Comparison of ENCODE assay signal across 7 cellular contexts in the genomic region with DNA sequence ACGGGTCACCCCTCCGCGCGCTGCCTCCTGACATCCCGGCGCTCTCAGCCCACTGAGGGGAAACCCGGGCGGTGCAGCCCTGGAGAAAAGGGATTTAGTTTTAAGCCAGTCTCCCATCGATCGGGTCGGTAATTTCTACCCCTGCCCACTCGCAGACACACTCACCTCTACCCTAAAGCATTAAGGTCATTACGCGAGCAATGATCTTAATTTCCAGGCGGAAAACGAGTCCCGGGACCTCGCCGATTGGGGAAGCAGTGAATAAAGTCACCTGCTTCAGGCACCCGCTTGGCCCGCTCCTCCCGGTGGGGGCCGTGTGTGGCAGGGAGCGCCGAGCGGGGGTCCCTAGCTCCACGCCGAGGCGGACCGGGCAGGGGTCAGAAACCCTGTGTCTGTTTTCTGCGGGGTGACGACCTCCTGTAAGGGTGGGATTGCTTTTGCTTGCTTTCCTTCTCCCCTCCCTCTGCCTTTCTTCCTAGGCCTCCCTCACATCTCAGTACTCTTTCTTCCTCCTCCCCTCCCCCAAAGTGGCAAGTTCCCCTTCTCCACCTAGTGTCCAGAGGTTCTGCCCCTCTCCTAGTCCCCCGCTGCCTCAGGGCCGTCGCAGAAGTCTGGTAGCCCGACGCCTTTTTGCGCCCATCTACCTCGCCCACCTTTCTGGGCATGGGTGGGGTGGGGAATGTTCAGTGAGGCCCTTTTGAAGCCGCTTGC.
DNase-seq lines count a peak whose midpoint lies in the region; ATAC-seq and TF ChIP-seq lines count a peak whose summit lies in the region.

No MANE protein-coding gene starts in this region.

- intact Hi-C loops in left lung (cut with DNase I): loop anchor here (5.0 to 10.0 kb wide), 2 partner anchors 140 to 143 kb away; a partner anchor contains a TSS

- H3K36me3 ChIP-seq in MG63 (no peaks in the 10 kb centered on the region), left lung (no peaks in the 10 kb centered on the region), stomach smooth muscle (ENCODE audit: control insufficient read depth in 2 of 2, insufficient read depth in 2 of 2, low read length in 2 of 2) (no peaks in the 10 kb centered on the region)

- H3K4me3 ChIP-seq in MG63 (peak overlapping the region; percentile 41), left lung (peak overlapping the region; percentile 32 to 35), stomach smooth muscle (ENCODE audit: low read length in 2 of 2) (peak overlapping the region; percentile 72 to 84)

- DNase-seq in MG63: no peak
- peak; percentile 65 for DNase-seq in cerebellar cortex (ENCODE audit: low spot score)
- no peak for DNase-seq in left lung
- DNase-seq in immature natural killer cell: no peak
- no peak for DNase-seq in NCI-H1105 (lab: John Stamatoyannopoulos, UW)
- DNase-seq in naive thymus-derived CD8-positive, alpha-beta T cell: no peak

- peaks cover 0 to 14% (median 0%) of the 10 kb centered on the region in 6 donors for H3K9me3 Mint-ChIP-seq in immature natural killer cell
- H3K9me3 Mint-ChIP-seq in naive thymus-derived CD8-positive, alpha-beta T cell: peaks cover 0 to 17% (median 0%) of the 10 kb centered on the region in 9 donors

- H3K9ac ChIP-seq in stomach smooth muscle (ENCODE audit: low read length in 2 of 2): peak overlapping the region; percentile 83 to 94

- POLR2A ChIA-PET in naive thymus-derived CD8-positive, alpha-beta T cell (lab: Charles Lee): no interaction called here

- H3K4me1 ChIP-seq in left lung (peaks cover 15 to 39% of the 10 kb centered on the region in 2 donors), stomach smooth muscle (ENCODE audit: control insufficient read depth, insufficient read depth, low read length) (peaks cover 33% of the 10 kb centered on the region)

- H3K27ac ChIP-seq in left lung (peak overlapping the region; percentile 53 to 95), stomach smooth muscle (ENCODE audit: low read length) (peak overlapping the region; percentile 100)

- peak overlapping the region in 1 of 5 donors; percentile 23 for H3K4me3 Mint-ChIP-seq in immature natural killer cell
- peak overlapping the region in 4 of 10 donors; percentile 14 to 58 (median 27) for H3K4me3 Mint-ChIP-seq in naive thymus-derived CD8-positive, alpha-beta T cell

- peaks cover 11 to 40% (median 37%) of the 10 kb centered on the region in 3 donors for H3K27me3 Mint-ChIP-seq in immature natural killer cell (ENCODE audit: low read depth in 3 of 3)
- peaks cover 25 to 56% (median 48%) of the 10 kb centered on the region in 5 donors for H3K27me3 Mint-ChIP-seq in naive thymus-derived CD8-positive, alpha-beta T cell

- ATAC-seq in left lung: peak; percentile 18
- ATAC-seq in naive thymus-derived CD8-positive, alpha-beta T cell: no peak

- peaks cover 34% of the 10 kb centered on the region for H3K27me3 ChIP-seq in MG63
- peaks cover 69 to 99% of the 10 kb centered on the region in 2 donors for H3K27me3 ChIP-seq in left lung
- no peaks in the 10 kb centered on the region for H3K27me3 ChIP-seq in stomach smooth muscle (ENCODE audit: control insufficient read depth in 1 of 2, insufficient read depth in 2 of 2, low read length in 2 of 2)

- TF ChIP-seq CTCF in left lung (IDR thresholded peaks at IDR 0.05): no peak

- peaks cover 8 to 20% of the 10 kb centered on the region in 2 donors for H3K4me1 Mint-ChIP-seq in immature natural killer cell
- peaks cover 5 to 20% (median 17%) of the 10 kb centered on the region in 4 donors for H3K4me1 Mint-ChIP-seq in naive thymus-derived CD8-positive, alpha-beta T cell

- H3K36me3 Mint-ChIP-seq in immature natural killer cell: peaks cover 0 to 5% (median 4%) of the 10 kb centered on the region in 3 donors
- H3K36me3 Mint-ChIP-seq in naive thymus-derived CD8-positive, alpha-beta T cell: peaks cover 0 to 11% (median 2%) of the 10 kb centered on the region in 3 donors

- no peak overlapping the region for H3K27ac Mint-ChIP-seq in immature natural killer cell
- H3K27ac Mint-ChIP-seq in naive thymus-derived CD8-positive, alpha-beta T cell: no peak overlapping the region

- no peaks in the 10 kb centered on the region for H3K9me3 ChIP-seq in MG63
- no peaks in the 10 kb centered on the region for H3K9me3 ChIP-seq in left lung
- H3K9me3 ChIP-seq in stomach smooth muscle (ENCODE audit: control insufficient read depth in 2 of 2, low read length in 2 of 2): no peaks in the 10 kb centered on the region
